20 cellular contexts compared by ENCODE assay signal in genomic region chrX:7219153-7219705, GRCh38.
DNase-seq lines count a peak whose midpoint lies in the region; ATAC-seq and TF ChIP-seq lines count a peak whose summit lies in the region.
"Had no signal": no experiment of that assay in that cellular context is flagged by ENCODE, and none has a peak within 500 bp of the region (broad histone marks: within the 10 kb centered on the region; RNA-seq: fewer than 3 reads in every experiment).

No MANE protein-coding gene starts in this region.

- peak overlapping the region; percentile 66 for H3K4me2 ChIP-seq in Karpas-422 (ENCODE audit: low read depth, low read length, poor library complexity, severe bottlenecking)
- H3K4me2 ChIP-seq in parathyroid adenoma (ENCODE audit: low read length): no peak overlapping the region

- H2AFZ ChIP-seq in Karpas-422 (ENCODE audit: low read length) (no peak overlapping the region), parathyroid adenoma (no peak overlapping the region)

- H3K79me2 ChIP-seq in Karpas-422 (ENCODE audit: low read length): peaks cover 64% of the 10 kb centered on the region
- no peaks in the 10 kb centered on the region for H3K79me2 ChIP-seq in parathyroid adenoma

- DNase-seq in NCI-H82 (lab: John Stamatoyannopoulos, UW) (peak; percentile 4), NCI-H82 treated with DMSO at 0.1 percent for 48 hours (lab: John Stamatoyannopoulos, UW; ENCODE audit: unreplicated experiment) (no peak), Karpas-422 (peak; percentile 62), NCI-H1694 (lab: John Stamatoyannopoulos, UW) (no peak), NCI-H526 (lab: John Stamatoyannopoulos, UW) (no peak)
- DNase-seq: activated CD4-positive, CD25-positive, alpha-beta regulatory T cell treated with anti-CD3 and anti-CD28 coated beads, Interleukin-2, amount 50 U/mL, for 72 hours; BE2C; Calu3; colonic mucosa; H7; heart left ventricle; immature natural killer cell; lower lobe of right lung; NCI-H1436 treated with DMSO at 0.1 percent for 48 hours; RPMI8226 had no signal

- peaks cover 7% of the 10 kb centered on the region; the same call in 1 of the 2 replicates for H3K36me3 ChIP-seq in Karpas-422 (ENCODE audit: insufficient read depth, low read length)
- no peaks in the 10 kb centered on the region for H3K36me3 ChIP-seq in parathyroid adenoma (ENCODE audit: control insufficient read depth, insufficient read depth, low read length)
- H3K36me3 ChIP-seq: BE2C, colonic mucosa, heart left ventricle, lower lobe of right lung, neutrophil had no signal

- no peaks in the 10 kb centered on the region for H3K9me3 ChIP-seq in Karpas-422 (ENCODE audit: low read length)
- no peaks in the 10 kb centered on the region for H3K9me3 ChIP-seq in parathyroid adenoma (ENCODE audit: control insufficient read depth, low read length)
- H3K9me3 ChIP-seq: BE2C, colonic mucosa, heart left ventricle, lower lobe of right lung, neutrophil had no signal

- H3K27me3 ChIP-seq in Karpas-422 (ENCODE audit: low read length) (no peaks in the 10 kb centered on the region), parathyroid adenoma (ENCODE audit: control insufficient read depth, insufficient read depth, low read length) (no peaks in the 10 kb centered on the region)
- H3K27me3 ChIP-seq: BE2C, colonic mucosa, heart left ventricle, neutrophil had no signal

- H3K4me3 ChIP-seq in Karpas-422 (ENCODE audit: low read length): 0 out of 2 replicates have a peak overlapping the region, but pooled peaks have one; percentile 5
- H3K4me3 ChIP-seq in parathyroid adenoma (ENCODE audit: low read depth, low read length): no peak overlapping the region
- H3K4me3 ChIP-seq: colonic mucosa, heart left ventricle, lower lobe of right lung had no signal

- ATAC-seq in HG02678 (IDR thresholded peaks at IDR 0.05; ENCODE audit: unreplicated experiment): peak; percentile 47
- ATAC-seq in HG02981 (IDR thresholded peaks at IDR 0.05; ENCODE audit: unreplicated experiment): no peak
- ATAC-seq: activated T-helper 17 cell treated with anti-CD3 and anti-CD28 coated beads, Interleukin-2, amount 50 U/mL, for 72 hours; heart left ventricle; lower lobe of right lung had no signal

- no peaks in the 10 kb centered on the region; the same call in 1 of the 2 replicates for H4K20me1 ChIP-seq in Karpas-422 (ENCODE audit: insufficient read depth, low read depth, low read length)

- peak overlapping the region; percentile 88 for H3K27ac ChIP-seq in Karpas-422 (ENCODE audit: low read length)
- H3K27ac ChIP-seq in parathyroid adenoma: peak overlapping the region; percentile 36
- H3K27ac ChIP-seq: colonic mucosa, heart left ventricle, lower lobe of right lung, neutrophil had no signal

- H3K9me2 ChIP-seq in Karpas-422 (replicated peaks; ENCODE audit: insufficient read depth, low read length): no peaks in the 10 kb centered on the region

- H3K9ac ChIP-seq in Karpas-422 (ENCODE audit: low read length): peak overlapping the region; percentile 43; the same call in 1 of the 2 replicates
- no peak overlapping the region for H3K9ac ChIP-seq in parathyroid adenoma

- peaks cover 73% of the 10 kb centered on the region for H3K4me1 ChIP-seq in Karpas-422 (ENCODE audit: low read length)
- peaks cover 6% of the 10 kb centered on the region for H3K4me1 ChIP-seq in parathyroid adenoma
- H3K4me1 ChIP-seq: BE2C, colonic mucosa, heart left ventricle, lower lobe of right lung had no signal

- no peak for TF ChIP-seq CTCF in parathyroid adenoma (IDR thresholded peaks at IDR 0.05)

Comparison
In these comparisons a context has a peak if more than half of its experiments do, and no peak if none do; other contexts are left out.
1. DNase-seq: peak in NCI-H82 (single experiment) and Karpas-422 (single experiment); none in NCI-H82 treated with DMSO at 0.1 percent for 48 hours (single experiment), NCI-H1694 (single experiment) and NCI-H526 (0 of 2).